16 cellular contexts compared by ENCODE assay signal in the genomic region with DNA sequence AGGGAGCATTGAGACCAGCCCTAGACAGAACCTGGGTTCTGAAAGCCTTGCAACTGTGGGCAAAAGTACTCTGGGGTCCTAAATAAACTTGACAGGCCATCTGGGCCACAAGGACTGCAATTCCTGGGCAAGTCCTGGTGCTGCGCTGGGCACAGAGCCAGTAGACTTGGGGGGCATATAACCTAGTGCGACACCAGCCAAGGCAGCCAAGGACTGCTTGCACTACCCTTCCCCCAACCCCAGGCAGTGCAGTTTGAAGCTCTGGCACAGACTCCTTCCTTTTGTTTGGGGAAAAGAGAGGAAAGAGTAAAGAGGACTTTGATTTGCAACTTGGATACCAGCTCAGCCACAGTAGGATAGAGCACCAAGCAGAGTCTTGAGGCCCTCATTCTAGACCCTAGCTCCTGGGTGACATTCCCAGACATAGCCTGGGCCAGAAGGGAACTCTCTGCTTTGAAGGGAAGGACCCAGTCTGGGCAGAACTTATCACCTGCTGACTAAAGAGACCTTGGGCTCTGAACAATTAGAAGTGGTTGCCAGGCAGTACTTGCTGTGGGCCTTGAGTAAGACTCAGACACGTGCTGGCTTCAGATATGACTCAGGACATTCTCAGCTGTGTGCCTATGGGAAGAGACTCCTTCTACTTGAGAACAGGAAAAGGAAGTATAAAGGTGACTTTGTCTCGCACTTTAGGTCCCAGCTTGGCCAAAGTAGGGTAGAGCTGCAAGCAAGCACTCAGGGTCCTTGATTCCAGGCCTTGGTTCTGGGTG.
DNase-seq lines count a peak whose midpoint lies in the region; ATAC-seq, FAIRE-seq and TF ChIP-seq lines count a peak whose summit lies in the region.
"Had no signal": no experiment of that assay in that cellular context is flagged by ENCODE, and none has a peak within 500 bp of the region (broad histone marks: within the 10 kb centered on the region; RNA-seq: fewer than 3 reads in every experiment).

No MANE protein-coding gene starts in this region.

- no peaks in the 10 kb centered on the region for H3K36me3 Mint-ChIP-seq in progenitor cell of endocrine pancreas (ENCODE audit: insufficient read depth)

- no peaks in the 10 kb centered on the region for H3K9me3 ChIP-seq in transverse colon
- H3K9me3 ChIP-seq: left ventricle myocardium inferior had no signal

- no peak overlapping the region for H3K27ac ChIP-seq in transverse colon
- H3K27ac ChIP-seq: left ventricle myocardium inferior had no signal

- H3K4me3 Mint-ChIP-seq in progenitor cell of endocrine pancreas (ENCODE audit: low read depth) = no peak overlapping the region
- H3K4me3 Mint-ChIP-seq: CD4-positive, alpha-beta T cell had no signal

- TF ChIP-seq POLR2A in transverse colon (IDR thresholded peaks at IDR 0.05) = no peak

- H3K4me3 ChIP-seq in transverse colon = no peak overlapping the region
- H3K4me3 ChIP-seq: K562, left ventricle myocardium inferior had no signal

- in situ Hi-C loops in transverse colon (cut with MboI; ENCODE audit: low pct_ligation_motif_present in 1 of 4, low pct_unique_long_range_greater_than_20kb in 1 of 4, low sequenced_read_pairs in 3 of 4) = no loop called here

- H3K9me3 Mint-ChIP-seq in progenitor cell of endocrine pancreas (ENCODE audit: low read depth) = peaks cover 23% of the 10 kb centered on the region
- H3K9me3 Mint-ChIP-seq: activated T-helper 2 cell treated with anti-CD3 and anti-CD28 coated beads, Interferon-gamma antibody, Interleukin-2, Interleukin-4, amounts not matched to agents 10 μg/mL and 5 μg/mL and 100 μg/mL, durations not matched to agents 14 hours and 24 hours and 36 hours had no signal

- intact Hi-C loops in transverse colon (cut with DNase I; ENCODE audit: low total_unique reads) = no loop called here

- DNase-seq in kidney tubule cell (ENCODE audit: low spot score) = peak; percentile 15
- no peak for DNase-seq in transverse colon
- no peak for DNase-seq in progenitor cell of endocrine pancreas (ENCODE audit: low spot score, unreplicated experiment)
- DNase-seq in RCC 7860 (ENCODE audit: low spot score) = no peak
- DNase-seq: activated CD4-positive, alpha-beta T cell treated with anti-CD3 and anti-CD28 coated beads for 48 hours; CD4-positive, alpha-beta T cell; left ventricle myocardium inferior; NCI-H187 treated with DMSO at 0.1 percent for 48 hours; T-helper 1 cell had no signal

- TF ChIP-seq EP300 in transverse colon (IDR thresholded peaks at IDR 0.05; ENCODE audit: low read depth) = no peak

- no peak for TF ChIP-seq CTCF in transverse colon (IDR thresholded peaks at IDR 0.05)
- no peak for TF ChIP-seq CTCF in progenitor cell of endocrine pancreas (IDR thresholded peaks at IDR 0.05; ENCODE audit: unreplicated experiment)

- no peaks in the 10 kb centered on the region for H3K36me3 ChIP-seq in transverse colon
- H3K36me3 ChIP-seq: left ventricle myocardium inferior had no signal

- H3K27me3 Mint-ChIP-seq in progenitor cell of endocrine pancreas = no peaks in the 10 kb centered on the region
- H3K27me3 Mint-ChIP-seq: CD4-positive, alpha-beta T cell had no signal

- no peak overlapping the region for H3K27ac Mint-ChIP-seq in progenitor cell of endocrine pancreas
- H3K27ac Mint-ChIP-seq: activated T-helper 2 cell treated with anti-CD3 and anti-CD28 coated beads, Interferon-gamma antibody, Interleukin-2, Interleukin-4, amounts not matched to agents 10 μg/mL and 5 μg/mL and 100 μg/mL, durations not matched to agents 14 hours and 24 hours and 36 hours; CD4-positive, alpha-beta T cell had no signal

- no peaks in the 10 kb centered on the region for H3K27me3 ChIP-seq in transverse colon

- no peaks in the 10 kb centered on the region for H3K4me1 ChIP-seq in transverse colon
- H3K4me1 ChIP-seq: left ventricle myocardium inferior had no signal

- peak; percentile 57 for ATAC-seq in GM18861 (IDR thresholded peaks at IDR 0.05; ENCODE audit: unreplicated experiment)
- peak; percentile 68 for ATAC-seq in HG02623 (IDR thresholded peaks at IDR 0.05; ENCODE audit: unreplicated experiment)
- peak; percentile 50 for ATAC-seq in HG03575 (IDR thresholded peaks at IDR 0.05; ENCODE audit: extremely low read depth, insufficient number of reproducible peaks, low FRiP score, unreplicated experiment)
- no peak for ATAC-seq in GM21515 (IDR thresholded peaks at IDR 0.05; ENCODE audit: unreplicated experiment)
- ATAC-seq: K562 had no signal

- 57% methylated on average over 4 of the region's 4 CpGs; no CpG with 5 or more reads in 1 of the 2 donors for WGBS in transverse colon (ENCODE audit: low coverage in 1 of 2), 2 donors

- no peak for FAIRE-seq in RCC 7860 (lab: Jason Lieb, UNC)
- FAIRE-seq: endometrium, K562 had no signal

- no peaks in the 10 kb centered on the region for H3K4me1 Mint-ChIP-seq in progenitor cell of endocrine pancreas (ENCODE audit: low read depth)
